Comparison of ENCODE assay signal across 2 cellular contexts in genomic region chr19:12497032-12497431, GRCh38.
TF ChIP-seq lines count a peak whose summit lies in the region.

No MANE protein-coding gene starts in this region.

TF ChIP-seq in HepG2, 621 proteins besides CTCF, POLR2A, EP300 and RAD21 (continues in another document):
- TF ChIP-seq CHD4 (IDR thresholded peaks at IDR 0.05; ENCODE audit: borderline replicate concordance, low read length) (no peak), ARID5B (CRISPR knock-in tag; IDR thresholded peaks at IDR 0.05) (peak; percentile 24; the same call in 1 of the 2 replicates), SIN3A (IDR thresholded peaks at IDR 0.05; ENCODE audit: borderline replicate concordance, low read depth, low read length) (0 out of 2 replicates have a peak, but pooled peaks have one; percentile 44), ZHX2 (IDR thresholded peaks at IDR 0.05; ENCODE audit: low read depth) (no peak), ZHX2 (CRISPR knock-in tag; IDR thresholded peaks at IDR 0.05; ENCODE audit: borderline replicate concordance) (no peak), TEAD3 (CRISPR knock-in tag; optimal IDR thresholded peaks at IDR 0.05; ENCODE audit: borderline replicate concordance) (peak; percentile 62), BCL6 (CRISPR knock-in tag; IDR thresholded peaks at IDR 0.05) (0 out of 2 replicates have a peak, but pooled peaks have one; percentile 9), GATAD2A (CRISPR knock-in tag; IDR thresholded peaks at IDR 0.05) (peak; percentile 21; the same call in 1 of the 2 replicates), ZNF124 (CRISPR knock-in tag; IDR thresholded peaks at IDR 0.05) (0 out of 2 replicates have a peak, but pooled peaks have one; percentile 34), TRAFD1 (CRISPR knock-in tag; IDR thresholded peaks at IDR 0.05; ENCODE audit: borderline replicate concordance) (no peak), TFAP4 (IDR thresholded peaks at IDR 0.05; ENCODE audit: borderline replicate concordance, low read depth) (peak; percentile 44; the same call in 1 of the 2 replicates), ELF3 (CRISPR knock-in tag; IDR thresholded peaks at IDR 0.05) (peak; percentile 48; the same call in 1 of the 2 replicates), ZNF598 (CRISPR knock-in tag; IDR thresholded peaks at IDR 0.05; ENCODE audit: borderline replicate concordance) (no peak)

TF ChIP-seq in K562, 482 proteins besides CTCF, POLR2A, EP300 and RAD21:
- TF ChIP-seq BRCA1 (IDR thresholded peaks at IDR 0.05) (no peak), BRCA1 (CRISPR knock-in tag; IDR thresholded peaks at IDR 0.05) (no peak), KAT8 (IDR thresholded peaks at IDR 0.05; ENCODE audit: low read depth) (no peak), PRMT5 (CRISPR knock-in tag; IDR thresholded peaks at IDR 0.05) (no peak), JUN (IDR thresholded peaks at IDR 0.05; ENCODE audit: borderline replicate concordance, low read depth, low read length) (no peak), JUN (CRISPR knock-in tag; IDR thresholded peaks at IDR 0.05; ENCODE audit: borderline replicate concordance) (no peak), ZNF316 (IDR thresholded peaks at IDR 0.05) (no peak), ZNF644 (tag; IDR thresholded peaks at IDR 0.05; ENCODE audit: low read depth) (no peak), SMC3 (conservative IDR thresholded peaks at IDR 0.05; ENCODE audit: insufficient read depth, low read depth, low read length) (no peak), PHB (CRISPR knock-in tag; IDR thresholded peaks at IDR 0.05) (no peak)
